Comparison of ENCODE assay signal across 8 cellular contexts in the genomic region with DNA sequence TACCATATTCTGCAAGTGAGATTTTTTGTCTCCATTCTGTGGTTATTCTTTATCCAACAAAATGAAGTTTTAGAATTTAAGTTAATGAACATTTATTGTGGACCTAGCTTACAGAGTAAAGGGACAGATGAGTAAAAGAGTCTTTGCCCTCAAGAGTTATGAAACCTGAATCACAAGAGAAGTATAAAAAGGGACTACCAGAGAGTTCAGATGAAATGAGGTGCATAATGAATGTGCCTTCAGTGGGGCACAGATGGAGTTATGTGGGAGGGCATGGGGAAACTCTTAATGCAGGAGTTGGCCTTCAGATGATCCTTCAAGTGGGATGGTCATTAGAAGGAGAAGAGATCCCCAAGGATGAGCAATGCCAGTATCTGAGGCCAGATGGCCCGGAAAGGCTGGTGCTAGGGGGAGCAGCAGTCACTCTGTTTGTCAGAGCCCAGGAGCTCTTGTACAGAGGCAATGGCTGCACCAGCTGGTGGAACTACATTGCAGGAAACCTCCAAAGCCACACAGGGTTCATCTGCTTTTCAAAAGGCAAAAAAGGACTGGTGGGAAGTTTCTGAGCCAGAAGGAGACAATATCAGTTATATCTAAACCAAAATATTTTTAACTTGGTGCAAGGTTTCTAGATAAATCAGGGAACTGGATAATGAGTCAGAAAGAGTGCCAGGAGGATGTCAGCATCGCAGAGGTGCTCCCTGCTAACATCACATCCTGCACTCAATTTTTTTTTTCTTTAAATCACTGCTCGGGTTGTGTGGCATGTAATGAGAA.
DNase-seq lines count a peak whose midpoint lies in the region; ATAC-seq and TF ChIP-seq lines count a peak whose summit lies in the region.

No MANE protein-coding gene starts in this region.

- peak overlapping the region; percentile 20 for H3K4me3 Mint-ChIP-seq in activated CD4-positive, alpha-beta T cell treated with anti-CD3 and anti-CD28 coated beads, Interleukin-2, amount 10 ng/mL, durations not matched to agents 24 days and 14 days
- H3K4me3 Mint-ChIP-seq in activated naive CD8-positive, alpha-beta T cell treated with anti-CD3 and anti-CD28 coated beads for 36 hours, result no peak overlapping the region
- no peak overlapping the region for H3K4me3 Mint-ChIP-seq in WTC11

- POLR2A ChIA-PET in WTC11 (lab: Charles Lee), result no interaction called here

- ATAC-seq in HG02981 (IDR thresholded peaks at IDR 0.05; ENCODE audit: unreplicated experiment) (peak; percentile 39), WTC11 (no peak)

- H3K4me1 Mint-ChIP-seq in activated CD4-positive, alpha-beta T cell treated with anti-CD3 and anti-CD28 coated beads, Interleukin-2, amount 10 ng/mL, durations not matched to agents 24 days and 14 days, result peaks cover 29% of the 10 kb centered on the region
- H3K4me1 Mint-ChIP-seq in activated naive CD8-positive, alpha-beta T cell treated with anti-CD3 and anti-CD28 coated beads for 36 hours, result peaks cover 17% of the 10 kb centered on the region
- peaks cover 35% of the 10 kb centered on the region for H3K4me1 Mint-ChIP-seq in WTC11

- no peak overlapping the region for H3K27ac ChIP-seq in WERI-Rb-1

- H3K36me3 Mint-ChIP-seq in activated CD4-positive, alpha-beta T cell treated with anti-CD3 and anti-CD28 coated beads, Interleukin-2, amount 10 ng/mL, durations not matched to agents 24 days and 14 days (ENCODE audit: low read depth), result peaks cover 3% of the 10 kb centered on the region
- H3K36me3 Mint-ChIP-seq in activated naive CD8-positive, alpha-beta T cell treated with anti-CD3 and anti-CD28 coated beads for 36 hours, result peaks cover 8% of the 10 kb centered on the region
- peaks cover 31% of the 10 kb centered on the region for H3K36me3 Mint-ChIP-seq in WTC11

- H3K27me3 Mint-ChIP-seq in activated CD4-positive, alpha-beta T cell treated with anti-CD3 and anti-CD28 coated beads, Interleukin-2, amount 10 ng/mL, durations not matched to agents 24 days and 14 days, result no peaks in the 10 kb centered on the region
- H3K27me3 Mint-ChIP-seq in activated naive CD8-positive, alpha-beta T cell treated with anti-CD3 and anti-CD28 coated beads for 36 hours, result peaks cover 13% of the 10 kb centered on the region
- peaks cover 3% of the 10 kb centered on the region; the same call in 1 of the 2 replicates for H3K27me3 Mint-ChIP-seq in WTC11 (ENCODE audit: low read depth)

- intact Hi-C loops in activated CD4-positive, alpha-beta T cell treated with anti-CD3 and anti-CD28 coated beads, Interleukin-2, amount 10 ng/mL, durations not matched to agents 24 days and 14 days (cut with micrococcal nuclease), result loop anchor here (1.0 to 10.0 kb wide), 15 partner anchors 17 to 1063 kb away; no protein-coding TSS in a partner anchor

- H3K4me3 ChIP-seq in WERI-Rb-1 (ENCODE audit: low read depth, low read length), result no peak overlapping the region

- CTCF ChIA-PET in WTC11 (lab: Charles Lee), result no interaction called here

- H3K27me3 ChIP-seq in WERI-Rb-1 (ENCODE audit: insufficient read depth, low read depth, severe bottlenecking), result no peaks in the 10 kb centered on the region

- peaks cover 10% of the 10 kb centered on the region for H3K9me3 Mint-ChIP-seq in activated CD4-positive, alpha-beta T cell treated with anti-CD3 and anti-CD28 coated beads, Interleukin-2, amount 10 ng/mL, durations not matched to agents 24 days and 14 days
- H3K9me3 Mint-ChIP-seq in activated naive CD8-positive, alpha-beta T cell treated with anti-CD3 and anti-CD28 coated beads for 36 hours, result peaks cover 12% of the 10 kb centered on the region
- H3K9me3 Mint-ChIP-seq in WTC11, result peaks cover 36% of the 10 kb centered on the region

- H3K36me3 ChIP-seq in WERI-Rb-1, result no peaks in the 10 kb centered on the region

- no peaks in the 10 kb centered on the region for H3K9me3 ChIP-seq in WERI-Rb-1 (ENCODE audit: severe bottlenecking)

- DNase-seq in activated CD4-positive, alpha-beta T cell treated with anti-CD3 and anti-CD28 coated beads, Interleukin-2, amount 10 ng/mL, durations not matched to agents 24 days and 14 days, result peak; percentile 72
- no peak for DNase-seq in activated CD4-positive, alpha-beta T cell treated with anti-CD3 and anti-CD28 coated beads, Interleukin-2, amount 50 U/mL, for 4 hours
- peak; percentile 24 for DNase-seq in activated naive CD8-positive, alpha-beta T cell treated with anti-CD3 and anti-CD28 coated beads for 36 hours
- DNase-seq in stimulated activated CD4-positive, alpha-beta T cell treated with anti-CD3 and anti-CD28 coated beads, TNF-alpha, amount 100 ng/mL, for 24 hours (ENCODE audit: low read depth in 3 of 3), result peak in 2 of 3 experiments; percentile 5 to 21
- DNase-seq in WTC11 (ENCODE audit: low spot score), result no peak
- DNase-seq in WERI-Rb-1, result no peak
- no peak for DNase-seq in NOMO-1 treated with dmso at 0.1 percent for 144 hours (lab: John Stamatoyannopoulos, UW; ENCODE audit: unreplicated experiment)

- TF ChIP-seq CTCF in WTC11 (IDR thresholded peaks at IDR 0.05), result no peak
- no peak for TF ChIP-seq CTCF in WERI-Rb-1 (IDR thresholded peaks at IDR 0.05; ENCODE audit: low read depth, low read length)

- H3K27ac Mint-ChIP-seq in activated CD4-positive, alpha-beta T cell treated with anti-CD3 and anti-CD28 coated beads, Interleukin-2, amount 10 ng/mL, durations not matched to agents 24 days and 14 days, result peak overlapping the region; percentile 90
- peak overlapping the region; percentile 82 for H3K27ac Mint-ChIP-seq in activated naive CD8-positive, alpha-beta T cell treated with anti-CD3 and anti-CD28 coated beads for 36 hours
- no peak overlapping the region for H3K27ac Mint-ChIP-seq in WTC11

TF ChIP-seq in WTC11, 78 proteins besides CTCF, POLR2A, EP300 and RAD21:
- TF ChIP-seq TCF7 (CRISPR knock-in tag; IDR thresholded peaks at IDR 0.05; ENCODE audit: low read depth) (no peak), GTF2I (CRISPR knock-in tag; conservative IDR thresholded peaks at IDR 0.05) (no peak), CBFB (CRISPR knock-in tag; IDR thresholded peaks at IDR 0.05; ENCODE audit: low read depth) (no peak), SP1 (CRISPR knock-in tag; conservative IDR thresholded peaks at IDR 0.05) (no peak), ZNF121 (CRISPR knock-in tag; IDR thresholded peaks at IDR 0.05) (no peak), CREM (CRISPR knock-in tag; IDR thresholded peaks at IDR 0.05) (no peak), EMX1 (CRISPR knock-in tag; IDR thresholded peaks at IDR 0.05) (no peak), ELF4 (CRISPR knock-in tag; IDR thresholded peaks at IDR 0.05; ENCODE audit: low read depth) (no peak), NR3C1 (CRISPR knock-in tag; conservative IDR thresholded peaks at IDR 0.05; ENCODE audit: low read depth) (no peak), RORB (CRISPR knock-in tag; IDR thresholded peaks at IDR 0.05) (no peak)
- TF ChIP-seq, protein P1, sequence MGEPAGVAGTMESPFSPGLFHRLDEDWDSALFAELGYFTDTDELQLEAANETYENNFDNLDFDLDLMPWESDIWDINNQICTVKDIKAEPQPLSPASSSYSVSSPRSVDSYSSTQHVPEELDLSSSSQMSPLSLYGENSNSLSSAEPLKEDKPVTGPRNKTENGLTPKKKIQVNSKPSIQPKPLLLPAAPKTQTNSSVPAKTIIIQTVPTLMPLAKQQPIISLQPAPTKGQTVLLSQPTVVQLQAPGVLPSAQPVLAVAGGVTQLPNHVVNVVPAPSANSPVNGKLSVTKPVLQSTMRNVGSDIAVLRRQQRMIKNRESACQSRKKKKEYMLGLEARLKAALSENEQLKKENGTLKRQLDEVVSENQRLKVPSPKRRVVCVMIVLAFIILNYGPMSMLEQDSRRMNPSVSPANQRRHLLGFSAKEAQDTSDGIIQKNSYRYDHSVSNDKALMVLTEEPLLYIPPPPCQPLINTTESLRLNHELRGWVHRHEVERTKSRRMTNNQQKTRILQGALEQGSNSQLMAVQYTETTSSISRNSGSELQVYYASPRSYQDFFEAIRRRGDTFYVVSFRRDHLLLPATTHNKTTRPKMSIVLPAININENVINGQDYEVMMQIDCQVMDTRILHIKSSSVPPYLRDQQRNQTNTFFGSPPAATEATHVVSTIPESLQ (CRISPR knock-in tag; IDR thresholded peaks at IDR 0.05), result no peak
- TF ChIP-seq, protein P2, sequence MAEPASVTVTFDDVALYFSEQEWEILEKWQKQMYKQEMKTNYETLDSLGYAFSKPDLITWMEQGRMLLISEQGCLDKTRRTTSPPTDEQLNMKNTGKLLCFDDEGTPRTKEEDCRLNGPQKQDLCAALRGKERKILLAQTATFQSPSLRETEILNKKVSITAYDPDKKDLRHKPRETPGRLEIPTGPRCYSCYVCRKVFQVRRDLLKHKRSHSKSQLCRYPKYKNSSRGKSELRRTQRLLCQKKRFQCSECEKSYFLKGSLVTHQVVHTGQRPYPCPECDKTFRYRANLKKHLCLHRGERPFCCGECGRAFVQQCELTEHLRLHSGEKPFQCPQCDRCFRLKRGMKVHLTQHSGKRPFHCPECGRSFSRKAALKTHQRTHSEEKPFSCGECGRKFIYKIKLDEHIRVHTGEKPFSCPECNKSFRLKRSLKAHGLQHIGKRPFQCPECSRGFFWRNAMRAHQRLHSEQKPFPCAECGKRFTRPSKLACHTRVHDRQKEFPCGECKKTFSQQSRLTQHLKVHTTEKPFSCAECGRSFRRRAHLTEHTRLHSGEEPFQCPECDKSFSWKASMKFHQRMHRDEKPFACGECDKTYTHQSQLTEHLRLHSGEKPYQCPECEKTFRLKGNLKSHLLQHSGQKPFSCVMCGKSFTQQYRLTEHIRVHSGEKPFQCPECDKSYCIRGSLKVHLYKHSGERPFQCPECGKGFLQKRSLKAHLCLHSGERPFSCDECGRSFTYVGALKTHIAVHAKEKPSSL (CRISPR knock-in tag; conservative IDR thresholded peaks at IDR 0.05), result no peak

Comparison
In these comparisons a context has a peak if more than half of its experiments do, and no peak if none do; other contexts are left out.
1. DNase-seq: peak in activated CD4-positive, alpha-beta T cell treated with anti-CD3 and anti-CD28 coated beads, Interleukin-2, amount 10 ng/mL, durations not matched to agents 24 days and 14 days (single experiment), activated naive CD8-positive, alpha-beta T cell treated with anti-CD3 and anti-CD28 coated beads for 36 hours (single experiment) and stimulated activated CD4-positive, alpha-beta T cell treated with anti-CD3 and anti-CD28 coated beads, TNF-alpha, amount 100 ng/mL, for 24 hours (2 of 3); none in activated CD4-positive, alpha-beta T cell treated with anti-CD3 and anti-CD28 coated beads, Interleukin-2, amount 50 U/mL, for 4 hours (0 of 2), WTC11 (single experiment), WERI-Rb-1 (single experiment) and NOMO-1 treated with dmso at 0.1 percent for 144 hours (single experiment).